In the genomic region with DNA sequence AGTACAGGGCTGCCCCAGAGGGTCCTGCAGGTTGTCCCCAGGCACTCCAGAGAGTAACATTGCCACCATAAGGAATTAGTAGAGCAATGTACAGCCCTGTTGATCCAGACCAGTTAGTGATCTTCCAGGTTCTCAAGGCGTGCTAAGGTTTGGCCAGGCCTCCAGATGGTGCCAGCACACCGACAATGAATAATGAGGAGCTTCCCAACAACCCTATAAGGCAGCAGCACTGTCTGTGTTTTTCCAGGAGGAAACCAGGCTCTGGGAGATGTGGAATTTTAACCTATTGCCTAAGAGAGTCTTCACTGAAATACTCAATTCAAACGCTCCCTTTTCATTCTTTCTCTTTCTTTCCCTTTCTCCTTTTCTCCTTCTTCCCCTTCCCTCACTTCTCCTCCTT, we compare ENCODE assay signal across 8 cellular contexts.
DNase-seq lines count a peak whose midpoint lies in the region; ATAC-seq and TF ChIP-seq lines count a peak whose summit lies in the region.

No MANE protein-coding gene starts in this region.

- H3K4me3 ChIP-seq in gastroesophageal sphincter (no peak overlapping the region), ovary (no peak overlapping the region)

- H3K27me3 ChIP-seq in gastroesophageal sphincter (no peaks in the 10 kb centered on the region), ovary (no peaks in the 10 kb centered on the region)

- DNase-seq in EH (ENCODE audit: low read depth) (peak; percentile 76), SK-N-DZ (ENCODE audit: low spot score) (peak; percentile 15), ovary (peak; percentile 36 to 64 (median 60)), activated gamma-delta T cell treated with Interleukin-2 at 50 U/mL for 16 hours (no peak), NCI-H1930 (lab: John Stamatoyannopoulos, UW) (no peak)

- ATAC-seq in gastroesophageal sphincter, result peak; percentile 91
- no peak for ATAC-seq in HG03139 (IDR thresholded peaks at IDR 0.05; ENCODE audit: unreplicated experiment)
- no peak for ATAC-seq in HG03159 (IDR thresholded peaks at IDR 0.05; ENCODE audit: unreplicated experiment)

- TF ChIP-seq CTCF in gastroesophageal sphincter (IDR thresholded peaks at IDR 0.05) (peak in 3 of 4 experiments; percentile 24 to 58 (median 46)), ovary (IDR thresholded peaks at IDR 0.05) (no peak)

- H3K9me3 ChIP-seq in gastroesophageal sphincter (no peaks in the 10 kb centered on the region), ovary (no peaks in the 10 kb centered on the region)

- intact Hi-C loops in ovary (cut with DNase I), result loop anchor here in 1 of 4 donors (5.0 kb wide), 1 partner anchor 254 kb away; no protein-coding TSS in a partner anchor

- WGBS in gastroesophageal sphincter (ENCODE audit: low coverage in 1 of 2), 2 donors, result 44% methylated on average over 3 of the region's 3 CpGs; no CpG with 5 or more reads in 1 of the 2 donors
- 28 to 38% (median 30%) methylated on average over 3 of the region's 3 CpGs for WGBS in ovary, 3 donors

- no peaks in the 10 kb centered on the region for H3K36me3 ChIP-seq in gastroesophageal sphincter
- H3K36me3 ChIP-seq in ovary, result no peaks in the 10 kb centered on the region

- peak overlapping the region; percentile 79 to 84 (median 80) for H3K27ac ChIP-seq in gastroesophageal sphincter
- H3K27ac ChIP-seq in ovary, result no peak overlapping the region

- H3K4me1 ChIP-seq in gastroesophageal sphincter, result peaks cover 8 to 70% (median 14%) of the 10 kb centered on the region in 3 donors
- H3K4me1 ChIP-seq in ovary (ENCODE audit: insufficient read depth), result peaks cover 24% of the 10 kb centered on the region

- TF ChIP-seq EP300 in gastroesophageal sphincter (IDR thresholded peaks at IDR 0.05) (no peak), ovary (IDR thresholded peaks at IDR 0.05) (no peak)

- TF ChIP-seq POLR2A in gastroesophageal sphincter (IDR thresholded peaks at IDR 0.05), result no peak
- TF ChIP-seq POLR2A in ovary (IDR thresholded peaks at IDR 0.05), result no peak

Comparison
In these comparisons a context has a peak if more than half of its experiments do, and no peak if none do; other contexts are left out.
1. DNase-seq: peak in EH (single experiment), SK-N-DZ (single experiment) and ovary (5 of 5); none in activated gamma-delta T cell treated with Interleukin-2 at 50 U/mL for 16 hours (single experiment) and NCI-H1930 (0 of 2).
2. H3K27ac ChIP-seq: peak in gastroesophageal sphincter (4 of 4); none in ovary (0 of 2).
3. CTCF ChIP-seq: peak in gastroesophageal sphincter (3 of 4); none in ovary (0 of 3).